In genomic region chr3:143850877-143851276, GRCh38 we compare ENCODE assay signal across 21 cellular contexts. TPM values are rescaled to one million over a fixed set of nuclear protein-coding genes. Genes with fewer than 3 reads are reported as not detected.
DNase-seq lines count a peak whose midpoint lies in the region; ATAC-seq and TF ChIP-seq lines count a peak whose summit lies in the region.
"Had no signal": no experiment of that assay in that cellular context is flagged by ENCODE, and none has a peak within 500 bp of the region (broad histone marks: within the 10 kb centered on the region; RNA-seq: fewer than 3 reads in every experiment).

No MANE protein-coding gene starts in this region.

- H3K27me3 ChIP-seq in KMS-11 (ENCODE audit: insufficient read depth, low read depth) (no peaks in the 10 kb centered on the region), testis (no peaks in the 10 kb centered on the region)
- H3K27me3 ChIP-seq: cardiac muscle cell, transverse colon had no signal

- peak overlapping the region; percentile 53 for H2AFZ ChIP-seq in KMS-11 (ENCODE audit: low read depth)

- H3K4me1 ChIP-seq in KMS-11 (ENCODE audit: low read depth, poor library complexity, severe bottlenecking): peaks cover 51% of the 10 kb centered on the region
- H3K4me1 ChIP-seq in testis: peaks cover 10% of the 10 kb centered on the region

- no peak for DNase-seq in T-helper 2 cell treated with Interferon-gamma antibody and Interleukin-4, amounts not matched to agents 5 μg/mL and 100 μg/mL, for 36 hours (ENCODE audit: low spot score)
- DNase-seq in T-helper 2 cell (no peak), epithelial cell of prostate (ENCODE audit: low read depth, low spot score) (no peak), cardiac septum (ENCODE audit: low spot score) (no peak), testis (no peak), NCI-H1092 (lab: John Stamatoyannopoulos, UW) (no peak)
- DNase-seq in stimulated activated naive B cell treated with anti-CD40 and anti-IgM and Interleukin-4, amounts not matched to agents 10 μg/mL and 1 μg/mL and 100 μg/mL, for 72 hours: peak; percentile 22
- DNase-seq: activated CD4-positive, alpha-beta T cell treated with anti-CD3 and anti-CD28 coated beads for 36 hours; activated naive CD4-positive, alpha-beta T cell treated with anti-CD3 and anti-CD28 coated beads, Interleukin-2, amount 10 ng/mL, durations not matched to agents 7 days and 5 days; DMS153; endodermal cell; H9; NCI-H187; stimulated activated CD4-positive, alpha-beta T cell treated with anti-CD3 and anti-CD28 coated beads, Interleukin-2, amount 100 ng/mL, for 24 hours; T1000; transverse colon had no signal

- peak overlapping the region; percentile 70 for H3K9ac ChIP-seq in KMS-11

- no peak for TF ChIP-seq POLR2A in testis (IDR thresholded peaks at IDR 0.05)

- peaks cover 3% of the 10 kb centered on the region for H3K27me3 Mint-ChIP-seq in T-helper 2 cell treated with Interferon-gamma antibody and Interleukin-4, amounts not matched to agents 5 μg/mL and 100 μg/mL, for 36 hours (ENCODE audit: low read depth)
- H3K27me3 Mint-ChIP-seq in stimulated activated naive B cell treated with anti-CD40 and anti-IgM and Interleukin-4, amounts not matched to agents 10 μg/mL and 1 μg/mL and 100 μg/mL, for 72 hours: no peaks in the 10 kb centered on the region
- H3K27me3 Mint-ChIP-seq: activated CD4-positive, alpha-beta T cell treated with anti-CD3 and anti-CD28 coated beads for 36 hours had no signal

- H3K79me2 ChIP-seq in KMS-11 (ENCODE audit: insufficient read depth, low read depth): peaks cover 5% of the 10 kb centered on the region; the same call in 1 of the 2 replicates

- ATAC-seq in stimulated activated naive B cell treated with anti-CD40 and anti-IgM and Interleukin-4, amounts not matched to agents 10 μg/mL and 1 μg/mL and 100 μg/mL, for 72 hours (replicated peaks): peak; percentile 64 to 70
- ATAC-seq: activated CD4-positive, alpha-beta T cell treated with anti-CD3 and anti-CD28 coated beads for 36 hours had no signal

- H3K4me3 ChIP-seq in KMS-11 (IDR thresholded peaks at IDR 0.05; ENCODE audit: insufficient read depth, low read depth, low read length) (peak overlapping the region; percentile 39), testis (no peak overlapping the region)
- H3K4me3 ChIP-seq: cardiac muscle cell, transverse colon had no signal

- H3K4me2 ChIP-seq in KMS-11: peak overlapping the region; percentile 86

- no peaks in the 10 kb centered on the region for H3K9me3 ChIP-seq in testis
- H3K9me3 ChIP-seq: transverse colon had no signal

- no peaks in the 10 kb centered on the region for H3K9me3 Mint-ChIP-seq in T-helper 2 cell treated with Interferon-gamma antibody and Interleukin-4, amounts not matched to agents 5 μg/mL and 100 μg/mL, for 36 hours
- no peaks in the 10 kb centered on the region for H3K9me3 Mint-ChIP-seq in stimulated activated naive B cell treated with anti-CD40 and anti-IgM and Interleukin-4, amounts not matched to agents 10 μg/mL and 1 μg/mL and 100 μg/mL, for 72 hours
- H3K9me3 Mint-ChIP-seq: activated naive CD4-positive, alpha-beta T cell treated with anti-CD3 and anti-CD28 coated beads, Interleukin-2, amount 10 ng/mL, durations not matched to agents 7 days and 5 days; endodermal cell; H9; neural crest cell had no signal

- H4K20me1 ChIP-seq in KMS-11 (ENCODE audit: insufficient read depth): no peaks in the 10 kb centered on the region

- peak overlapping the region; percentile 52 for H3K4me3 Mint-ChIP-seq in T-helper 2 cell treated with Interferon-gamma antibody and Interleukin-4, amounts not matched to agents 5 μg/mL and 100 μg/mL, for 36 hours
- H3K4me3 Mint-ChIP-seq in stimulated activated naive B cell treated with anti-CD40 and anti-IgM and Interleukin-4, amounts not matched to agents 10 μg/mL and 1 μg/mL and 100 μg/mL, for 72 hours: no peak overlapping the region
- H3K4me3 Mint-ChIP-seq: activated CD4-positive, alpha-beta T cell treated with anti-CD3 and anti-CD28 coated beads for 36 hours; activated naive CD4-positive, alpha-beta T cell treated with anti-CD3 and anti-CD28 coated beads, Interleukin-2, amount 10 ng/mL, durations not matched to agents 7 days and 5 days; endodermal cell; H9; neural crest cell had no signal

- H3K27ac ChIP-seq in KMS-11: peak overlapping the region; percentile 95
- peak overlapping the region; percentile 63 for H3K27ac ChIP-seq in epithelial cell of prostate
- H3K27ac ChIP-seq in testis: no peak overlapping the region
- H3K27ac ChIP-seq: 22Rv1, C4-2B, cardiac muscle cell had no signal

- H3K36me3 ChIP-seq in KMS-11 (ENCODE audit: insufficient read depth) (no peaks in the 10 kb centered on the region), testis (ENCODE audit: low read depth, missing control alignments) (no peaks in the 10 kb centered on the region)
- H3K36me3 ChIP-seq: cardiac muscle cell, transverse colon had no signal

- TF ChIP-seq CTCF in KMS-11 (conservative IDR thresholded peaks at IDR 0.05; ENCODE audit: low read depth, low read length): no peak
- no peak for TF ChIP-seq CTCF in testis (IDR thresholded peaks at IDR 0.05)

- intact Hi-C loops in cardiac septum (cut with DNase I): no loop called here
- intact Hi-C loops in testis (cut with DNase I; ENCODE audit: low total_unique reads): no loop called here

- H3K36me3 Mint-ChIP-seq in T-helper 2 cell treated with Interferon-gamma antibody and Interleukin-4, amounts not matched to agents 5 μg/mL and 100 μg/mL, for 36 hours (ENCODE audit: low read depth): peaks cover 3% of the 10 kb centered on the region
- H3K36me3 Mint-ChIP-seq in stimulated activated naive B cell treated with anti-CD40 and anti-IgM and Interleukin-4, amounts not matched to agents 10 μg/mL and 1 μg/mL and 100 μg/mL, for 72 hours: peaks cover 0 to 2% of the 10 kb centered on the region in 2 donors

- H3K4me1 Mint-ChIP-seq in T-helper 2 cell treated with Interferon-gamma antibody and Interleukin-4, amounts not matched to agents 5 μg/mL and 100 μg/mL, for 36 hours (ENCODE audit: low read depth): peaks cover 61% of the 10 kb centered on the region
- peaks cover 22 to 45% of the 10 kb centered on the region in 2 donors for H3K4me1 Mint-ChIP-seq in stimulated activated naive B cell treated with anti-CD40 and anti-IgM and Interleukin-4, amounts not matched to agents 10 μg/mL and 1 μg/mL and 100 μg/mL, for 72 hours

- no peak overlapping the region for H3K27ac Mint-ChIP-seq in T-helper 2 cell treated with Interferon-gamma antibody and Interleukin-4, amounts not matched to agents 5 μg/mL and 100 μg/mL, for 36 hours
- H3K27ac Mint-ChIP-seq in stimulated activated naive B cell treated with anti-CD40 and anti-IgM and Interleukin-4, amounts not matched to agents 10 μg/mL and 1 μg/mL and 100 μg/mL, for 72 hours: no peak overlapping the region
- H3K27ac Mint-ChIP-seq: activated CD4-positive, alpha-beta T cell treated with anti-CD3 and anti-CD28 coated beads for 36 hours; activated naive CD4-positive, alpha-beta T cell treated with anti-CD3 and anti-CD28 coated beads, Interleukin-2, amount 10 ng/mL, durations not matched to agents 7 days and 5 days; endodermal cell; H9 had no signal

RNA-seq across cellular contexts. Expression of gene SLC9A9, which starts 2.6 kb away (rescaled TPM):
- 3.6 TPM for total RNA-seq in cardiac septum
- 1 to 10 TPM; 2.7 to 6.6 TPM for total RNA-seq in testis
- 4.3 TPM for polyA plus RNA-seq in testis (ENCODE audit: insufficient read depth, low read depth, low replicate concordance)

Comparison
In these comparisons a context has a peak if more than half of its experiments do, and no peak if none do; other contexts are left out.
1. H3K27ac ChIP-seq: peak in KMS-11 (single experiment) and epithelial cell of prostate (single experiment); none in testis (0 of 2).